ENCODE assay signal across 27 cellular contexts in genomic region chr10:112120491-112120890, GRCh38.
"Had no signal": no experiment of that assay in that cellular context is flagged by ENCODE, and none has a peak within 500 bp of the region (broad histone marks: within the 10 kb centered on the region; RNA-seq: fewer than 3 reads in every experiment).

No MANE protein-coding gene starts in this region.

- H3K4me3 Mint-ChIP-seq: stimulated activated effector memory CD8-positive, alpha-beta T cell treated with anti-CD3 and anti-CD28 coated beads, Interleukin-12 subunit alpha, Interleukin-12 subunit beta, amount 100 ng/mL, for 72 hours; stimulated activated memory B cell treated with anti-CD40 and anti-IgM and Interleukin-4, amounts not matched to agents 10 μg/mL and 1 μg/mL and 100 μg/mL, for 72 hours; stimulated activated naive B cell treated with anti-CD40 and anti-IgM and Interleukin-4, amounts not matched to agents 10 μg/mL and 1 μg/mL and 100 μg/mL, for 72 hours; stimulated activated naive CD8-positive, alpha-beta T cell treated with anti-CD3 and anti-CD28 coated beads, Interleukin-15, amount 100 ng/mL, for 72 hours; stimulated activated naive CD8-positive, alpha-beta T cell treated with anti-CD3 and anti-CD28 coated beads, Interleukin-15, Interleukin-2, amounts not matched to agents 100 ng/mL and 50 ng/mL, for 24 hours; type B pancreatic cell had no signal

- H3K4me1 Mint-ChIP-seq: stimulated activated effector memory CD8-positive, alpha-beta T cell treated with anti-CD3 and anti-CD28 coated beads, Interleukin-12 subunit alpha, Interleukin-12 subunit beta, amount 100 ng/mL, for 72 hours; stimulated activated memory B cell treated with anti-CD40 and anti-IgM and Interleukin-4, amounts not matched to agents 10 μg/mL and 1 μg/mL and 100 μg/mL, for 72 hours; stimulated activated naive B cell treated with anti-CD40 and anti-IgM and Interleukin-4, amounts not matched to agents 10 μg/mL and 1 μg/mL and 100 μg/mL, for 72 hours; stimulated activated naive CD8-positive, alpha-beta T cell treated with anti-CD3 and anti-CD28 coated beads, Interleukin-15, amount 100 ng/mL, for 72 hours had no signal

- H3K27ac Mint-ChIP-seq: stimulated activated effector memory CD8-positive, alpha-beta T cell treated with anti-CD3 and anti-CD28 coated beads, Interleukin-12 subunit alpha, Interleukin-12 subunit beta, amount 100 ng/mL, for 72 hours; stimulated activated memory B cell treated with anti-CD40 and anti-IgM and Interleukin-4, amounts not matched to agents 10 μg/mL and 1 μg/mL and 100 μg/mL, for 72 hours; stimulated activated naive B cell treated with anti-CD40 and anti-IgM and Interleukin-4, amounts not matched to agents 10 μg/mL and 1 μg/mL and 100 μg/mL, for 72 hours; stimulated activated naive CD8-positive, alpha-beta T cell treated with anti-CD3 and anti-CD28 coated beads, Interleukin-15, Interleukin-2, amounts not matched to agents 100 ng/mL and 50 ng/mL, for 24 hours; type B pancreatic cell had no signal

- H3K27me3 Mint-ChIP-seq: stimulated activated memory B cell treated with anti-CD40 and anti-IgM and Interleukin-4, amounts not matched to agents 10 μg/mL and 1 μg/mL and 100 μg/mL, for 72 hours; stimulated activated naive CD8-positive, alpha-beta T cell treated with anti-CD3 and anti-CD28 coated beads, Interleukin-15, amount 100 ng/mL, for 72 hours had no signal

- H3K9me3 Mint-ChIP-seq: stimulated activated effector memory CD8-positive, alpha-beta T cell treated with anti-CD3 and anti-CD28 coated beads, Interleukin-12 subunit alpha, Interleukin-12 subunit beta, amount 100 ng/mL, for 72 hours; stimulated activated memory B cell treated with anti-CD40 and anti-IgM and Interleukin-4, amounts not matched to agents 10 μg/mL and 1 μg/mL and 100 μg/mL, for 72 hours; stimulated activated naive B cell treated with anti-CD40 and anti-IgM and Interleukin-4, amounts not matched to agents 10 μg/mL and 1 μg/mL and 100 μg/mL, for 72 hours; stimulated activated naive CD8-positive, alpha-beta T cell treated with anti-CD3 and anti-CD28 coated beads, Interleukin-15, amount 100 ng/mL, for 72 hours; stimulated activated naive CD8-positive, alpha-beta T cell treated with anti-CD3 and anti-CD28 coated beads, Interleukin-15, Interleukin-2, amounts not matched to agents 100 ng/mL and 50 ng/mL, for 24 hours; type B pancreatic cell had no signal

- H3K36me3 Mint-ChIP-seq: stimulated activated effector memory CD8-positive, alpha-beta T cell treated with anti-CD3 and anti-CD28 coated beads, Interleukin-12 subunit alpha, Interleukin-12 subunit beta, amount 100 ng/mL, for 72 hours; stimulated activated memory B cell treated with anti-CD40 and anti-IgM and Interleukin-4, amounts not matched to agents 10 μg/mL and 1 μg/mL and 100 μg/mL, for 72 hours; stimulated activated naive B cell treated with anti-CD40 and anti-IgM and Interleukin-4, amounts not matched to agents 10 μg/mL and 1 μg/mL and 100 μg/mL, for 72 hours; type B pancreatic cell had no signal

- H3K27ac ChIP-seq: stomach, suprapubic skin, testis, thoracic aorta, thyroid gland, tibial artery, tibial nerve, transverse colon, upper lobe of left lung, upper lobe of right lung, uterus, vagina had no signal

- DNase-seq: stimulated activated CD4-positive, alpha-beta T cell treated with anti-CD3 and anti-CD28 coated beads, Interleukin-2, amount 100 ng/mL, for 48 hours; stimulated activated CD4-positive, alpha-beta T cell treated with anti-CD3 and anti-CD28 coated beads, Interleukin-4, amount 100 ng/mL, for 1 hour; stimulated activated CD4-positive, alpha-beta T cell treated with anti-CD3 and anti-CD28 coated beads, Interleukin-4, amount 100 ng/mL, for 24 hours; stimulated activated CD4-positive, alpha-beta T cell treated with anti-CD3 and anti-CD28 coated beads, Interleukin-4, amount 100 ng/mL, for 4 hours; stimulated activated CD8-positive, alpha-beta memory T cell treated with anti-CD3 and anti-CD28 coated beads, Interleukin-4, amount 100 ng/mL, for 48 hours; stimulated activated naive B cell treated with anti-CD40 and anti-IgM and Interleukin-4, amounts not matched to agents 10 μg/mL and 1 μg/mL and 100 μg/mL, for 72 hours; stimulated activated naive CD4-positive, alpha-beta T cell; stimulated activated naive CD4-positive, alpha-beta T cell treated with Interleukin-2 at 50 U/mL for 16 hours; stimulated activated naive CD8-positive, alpha-beta T cell treated with anti-CD3 and anti-CD28 coated beads, Interleukin-15, amount 100 ng/mL, for 72 hours; stimulated activated naive CD8-positive, alpha-beta T cell treated with anti-CD3 and anti-CD28 coated beads, Interleukin-15, Interleukin-2, amounts not matched to agents 100 U/mL and 50 U/mL, for 24 hours; stomach; substantia nigra; testis; thyroid gland; tibial artery; transverse colon; upper lobe of left lung; upper lobe of right lung; uterus had no signal

- H3K4me1 ChIP-seq: stomach, suprapubic skin, testis, thyroid gland, tibial artery, tibial nerve, transverse colon, upper lobe of left lung, upper lobe of right lung, uterus, vagina had no signal

- H3K9me3 ChIP-seq: stomach, suprapubic skin, testis, thoracic aorta, thyroid gland, tibial artery, tibial nerve, transverse colon, upper lobe of left lung, upper lobe of right lung, uterus, vagina had no signal

- ATAC-seq: stimulated activated effector memory CD8-positive, alpha-beta T cell treated with anti-CD3 and anti-CD28 coated beads, Interleukin-12 subunit alpha, Interleukin-12 subunit beta, amount 100 ng/mL, for 72 hours; stimulated activated memory B cell treated with anti-CD40 and anti-IgM and Interleukin-4, amounts not matched to agents 10 μg/mL and 1 μg/mL and 100 μg/mL, for 72 hours; stimulated activated naive B cell treated with anti-CD40 and anti-IgM and Interleukin-4, amounts not matched to agents 10 μg/mL and 1 μg/mL and 100 μg/mL, for 72 hours; stimulated activated naive CD8-positive, alpha-beta T cell treated with anti-CD3 and anti-CD28 coated beads, Interleukin-15, amount 100 ng/mL, for 72 hours; stimulated activated naive CD8-positive, alpha-beta T cell treated with anti-CD3 and anti-CD28 coated beads, Interleukin-15, Interleukin-2, amounts not matched to agents 100 U/mL and 50 U/mL, for 24 hours; upper lobe of right lung had no signal

- H3K4me3 ChIP-seq: stomach, suprapubic skin, testis, thoracic aorta, thyroid gland, tibial artery, tibial nerve, transverse colon, upper lobe of left lung, upper lobe of right lung, uterus, vagina had no signal

- H3K27me3 ChIP-seq: stomach, suprapubic skin, testis, thyroid gland, tibial artery, tibial nerve, transverse colon, upper lobe of left lung, upper lobe of right lung, uterus, vagina had no signal

- H3K36me3 ChIP-seq: stomach, suprapubic skin, thoracic aorta, thyroid gland, tibial artery, tibial nerve, transverse colon, upper lobe of left lung, upper lobe of right lung, uterus, vagina had no signal
